In the genomic region with DNA sequence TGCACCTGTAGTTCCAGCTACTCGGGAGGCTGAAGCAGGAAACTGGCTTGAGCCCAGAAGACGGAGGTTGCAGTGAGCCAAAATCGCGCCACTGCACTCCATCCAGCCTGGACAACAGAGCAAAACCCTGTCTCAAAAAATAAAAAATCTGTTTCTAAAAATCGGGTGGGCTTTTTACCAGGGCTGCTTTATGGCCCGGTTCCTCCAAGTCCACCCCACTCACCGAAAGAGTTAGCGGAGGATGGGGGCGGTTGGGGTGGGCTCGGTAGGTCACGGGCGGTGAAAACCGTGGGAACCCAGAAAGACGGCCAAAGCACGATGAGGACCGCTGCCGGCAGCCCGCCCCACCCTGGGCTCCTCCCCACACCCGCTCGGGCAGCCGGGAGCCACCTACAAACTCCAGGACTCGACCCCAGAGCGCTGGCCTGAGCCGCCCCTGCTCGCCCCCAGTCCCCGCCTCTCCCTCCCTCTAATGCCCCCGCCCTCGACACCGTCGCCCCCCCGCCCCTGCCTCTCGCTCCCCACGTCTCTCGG, we compare ENCODE assay signal across 2 cellular contexts.
TF ChIP-seq lines count a peak whose summit lies in the region.

No MANE protein-coding gene starts in this region.

TF ChIP-seq in HEK293T, 16 proteins besides CTCF, POLR2A, EP300 and RAD21 (continued from another document):
- no peak for TF ChIP-seq TARDBP (IDR thresholded peaks at IDR 0.05)
- TF ChIP-seq, protein P1, sequence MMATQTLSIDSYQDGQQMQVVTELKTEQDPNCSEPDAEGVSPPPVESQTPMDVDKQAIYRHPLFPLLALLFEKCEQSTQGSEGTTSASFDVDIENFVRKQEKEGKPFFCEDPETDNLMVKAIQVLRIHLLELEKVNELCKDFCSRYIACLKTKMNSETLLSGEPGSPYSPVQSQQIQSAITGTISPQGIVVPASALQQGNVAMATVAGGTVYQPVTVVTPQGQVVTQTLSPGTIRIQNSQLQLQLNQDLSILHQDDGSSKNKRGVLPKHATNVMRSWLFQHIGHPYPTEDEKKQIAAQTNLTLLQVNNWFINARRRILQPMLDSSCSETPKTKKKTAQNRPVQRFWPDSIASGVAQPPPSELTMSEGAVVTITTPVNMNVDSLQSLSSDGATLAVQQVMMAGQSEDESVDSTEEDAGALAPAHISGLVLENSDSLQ (IDR thresholded peaks at IDR 0.05), result no peak
- TF ChIP-seq FOXK2 (IDR thresholded peaks at IDR 0.05), result no peak

TF ChIP-seq in GM12878, 131 proteins besides CTCF, POLR2A, EP300 and RAD21 (continued from another document):
- TF ChIP-seq BRCA1 (IDR thresholded peaks at IDR 0.05; ENCODE audit: low read depth, low read length), result no peak
- TF ChIP-seq SMC3 (IDR thresholded peaks at IDR 0.05; ENCODE audit: borderline replicate concordance, low read length), result no peak
- TF ChIP-seq DPF2 (IDR thresholded peaks at IDR 0.05), result no peak
- TF ChIP-seq, protein P2, sequence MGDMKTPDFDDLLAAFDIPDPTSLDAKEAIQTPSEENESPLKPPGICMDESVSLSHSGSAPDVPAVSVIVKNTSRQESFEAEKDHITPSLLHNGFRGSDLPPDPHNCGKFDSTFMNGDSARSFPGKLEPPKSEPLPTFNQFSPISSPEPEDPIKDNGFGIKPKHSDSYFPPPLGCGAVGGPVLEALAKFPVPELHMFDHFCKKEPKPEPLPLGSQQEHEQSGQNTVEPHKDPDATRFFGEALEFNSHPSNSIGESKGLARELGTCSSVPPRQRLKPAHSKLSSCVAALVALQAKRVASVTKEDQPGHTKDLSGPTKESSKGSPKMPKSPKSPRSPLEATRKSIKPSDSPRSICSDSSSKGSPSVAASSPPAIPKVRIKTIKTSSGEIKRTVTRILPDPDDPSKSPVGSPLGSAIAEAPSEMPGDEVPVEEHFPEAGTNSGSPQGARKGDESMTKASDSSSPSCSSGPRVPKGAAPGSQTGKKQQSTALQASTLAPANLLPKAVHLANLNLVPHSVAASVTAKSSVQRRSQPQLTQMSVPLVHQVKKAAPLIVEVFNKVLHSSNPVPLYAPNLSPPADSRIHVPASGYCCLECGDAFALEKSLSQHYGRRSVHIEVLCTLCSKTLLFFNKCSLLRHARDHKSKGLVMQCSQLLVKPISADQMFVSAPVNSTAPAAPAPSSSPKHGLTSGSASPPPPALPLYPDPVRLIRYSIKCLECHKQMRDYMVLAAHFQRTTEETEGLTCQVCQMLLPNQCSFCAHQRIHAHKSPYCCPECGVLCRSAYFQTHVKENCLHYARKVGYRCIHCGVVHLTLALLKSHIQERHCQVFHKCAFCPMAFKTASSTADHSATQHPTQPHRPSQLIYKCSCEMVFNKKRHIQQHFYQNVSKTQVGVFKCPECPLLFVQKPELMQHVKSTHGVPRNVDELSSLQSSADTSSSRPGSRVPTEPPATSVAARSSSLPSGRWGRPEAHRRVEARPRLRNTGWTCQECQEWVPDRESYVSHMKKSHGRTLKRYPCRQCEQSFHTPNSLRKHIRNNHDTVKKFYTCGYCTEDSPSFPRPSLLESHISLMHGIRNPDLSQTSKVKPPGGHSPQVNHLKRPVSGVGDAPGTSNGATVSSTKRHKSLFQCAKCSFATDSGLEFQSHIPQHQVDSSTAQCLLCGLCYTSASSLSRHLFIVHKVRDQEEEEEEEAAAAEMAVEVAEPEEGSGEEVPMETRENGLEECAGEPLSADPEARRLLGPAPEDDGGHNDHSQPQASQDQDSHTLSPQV (IDR thresholded peaks at IDR 0.05), result no peak
- TF ChIP-seq SIN3A (IDR thresholded peaks at IDR 0.05; ENCODE audit: low read depth, low read length), result no peak
- TF ChIP-seq TAF1 (IDR thresholded peaks at IDR 0.05; ENCODE audit: borderline replicate concordance, low read depth, low read length), result no peak
- no peak for TF ChIP-seq CEBPB (IDR thresholded peaks at IDR 0.05; ENCODE audit: borderline replicate concordance in 1 of 2, low read depth in 2 of 2, low read length in 2 of 2)
- no peak for TF ChIP-seq CBX3 (IDR thresholded peaks at IDR 0.05; ENCODE audit: borderline replicate concordance, low read depth)
- TF ChIP-seq, protein P1 (IDR thresholded peaks at IDR 0.05), result no peak
- TF ChIP-seq, protein P3, sequence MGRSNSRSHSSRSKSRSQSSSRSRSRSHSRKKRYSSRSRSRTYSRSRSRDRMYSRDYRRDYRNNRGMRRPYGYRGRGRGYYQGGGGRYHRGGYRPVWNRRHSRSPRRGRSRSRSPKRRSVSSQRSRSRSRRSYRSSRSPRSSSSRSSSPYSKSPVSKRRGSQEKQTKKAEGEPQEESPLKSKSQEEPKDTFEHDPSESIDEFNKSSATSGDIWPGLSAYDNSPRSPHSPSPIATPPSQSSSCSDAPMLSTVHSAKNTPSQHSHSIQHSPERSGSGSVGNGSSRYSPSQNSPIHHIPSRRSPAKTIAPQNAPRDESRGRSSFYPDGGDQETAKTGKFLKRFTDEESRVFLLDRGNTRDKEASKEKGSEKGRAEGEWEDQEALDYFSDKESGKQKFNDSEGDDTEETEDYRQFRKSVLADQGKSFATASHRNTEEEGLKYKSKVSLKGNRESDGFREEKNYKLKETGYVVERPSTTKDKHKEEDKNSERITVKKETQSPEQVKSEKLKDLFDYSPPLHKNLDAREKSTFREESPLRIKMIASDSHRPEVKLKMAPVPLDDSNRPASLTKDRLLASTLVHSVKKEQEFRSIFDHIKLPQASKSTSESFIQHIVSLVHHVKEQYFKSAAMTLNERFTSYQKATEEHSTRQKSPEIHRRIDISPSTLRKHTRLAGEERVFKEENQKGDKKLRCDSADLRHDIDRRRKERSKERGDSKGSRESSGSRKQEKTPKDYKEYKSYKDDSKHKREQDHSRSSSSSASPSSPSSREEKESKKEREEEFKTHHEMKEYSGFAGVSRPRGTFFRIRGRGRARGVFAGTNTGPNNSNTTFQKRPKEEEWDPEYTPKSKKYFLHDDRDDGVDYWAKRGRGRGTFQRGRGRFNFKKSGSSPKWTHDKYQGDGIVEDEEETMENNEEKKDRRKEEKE (IDR thresholded peaks at IDR 0.05), result no peak
- TF ChIP-seq, protein P4, sequence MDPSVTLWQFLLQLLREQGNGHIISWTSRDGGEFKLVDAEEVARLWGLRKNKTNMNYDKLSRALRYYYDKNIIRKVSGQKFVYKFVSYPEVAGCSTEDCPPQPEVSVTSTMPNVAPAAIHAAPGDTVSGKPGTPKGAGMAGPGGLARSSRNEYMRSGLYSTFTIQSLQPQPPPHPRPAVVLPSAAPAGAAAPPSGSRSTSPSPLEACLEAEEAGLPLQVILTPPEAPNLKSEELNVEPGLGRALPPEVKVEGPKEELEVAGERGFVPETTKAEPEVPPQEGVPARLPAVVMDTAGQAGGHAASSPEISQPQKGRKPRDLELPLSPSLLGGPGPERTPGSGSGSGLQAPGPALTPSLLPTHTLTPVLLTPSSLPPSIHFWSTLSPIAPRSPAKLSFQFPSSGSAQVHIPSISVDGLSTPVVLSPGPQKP (IDR thresholded peaks at IDR 0.05; ENCODE audit: low read depth, low read length), result no peak
- no peak for TF ChIP-seq SMARCA5 (IDR thresholded peaks at IDR 0.05)
- no peak for TF ChIP-seq STAT3 (IDR thresholded peaks at IDR 0.05; ENCODE audit: low read depth, low read length)
- no peak for TF ChIP-seq KAT2A (conservative IDR thresholded peaks at IDR 0.05; ENCODE audit: control insufficient read depth, low read depth, low read length)
- TF ChIP-seq, protein P5, sequence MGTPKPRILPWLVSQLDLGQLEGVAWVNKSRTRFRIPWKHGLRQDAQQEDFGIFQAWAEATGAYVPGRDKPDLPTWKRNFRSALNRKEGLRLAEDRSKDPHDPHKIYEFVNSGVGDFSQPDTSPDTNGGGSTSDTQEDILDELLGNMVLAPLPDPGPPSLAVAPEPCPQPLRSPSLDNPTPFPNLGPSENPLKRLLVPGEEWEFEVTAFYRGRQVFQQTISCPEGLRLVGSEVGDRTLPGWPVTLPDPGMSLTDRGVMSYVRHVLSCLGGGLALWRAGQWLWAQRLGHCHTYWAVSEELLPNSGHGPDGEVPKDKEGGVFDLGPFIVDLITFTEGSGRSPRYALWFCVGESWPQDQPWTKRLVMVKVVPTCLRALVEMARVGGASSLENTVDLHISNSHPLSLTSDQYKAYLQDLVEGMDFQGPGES (IDR thresholded peaks at IDR 0.05), result no peak
- no peak for TF ChIP-seq TBL1XR1 (IDR thresholded peaks at IDR 0.05; ENCODE audit: low read depth, low read length)
